10 cellular contexts compared by ENCODE assay signal in the genomic region with DNA sequence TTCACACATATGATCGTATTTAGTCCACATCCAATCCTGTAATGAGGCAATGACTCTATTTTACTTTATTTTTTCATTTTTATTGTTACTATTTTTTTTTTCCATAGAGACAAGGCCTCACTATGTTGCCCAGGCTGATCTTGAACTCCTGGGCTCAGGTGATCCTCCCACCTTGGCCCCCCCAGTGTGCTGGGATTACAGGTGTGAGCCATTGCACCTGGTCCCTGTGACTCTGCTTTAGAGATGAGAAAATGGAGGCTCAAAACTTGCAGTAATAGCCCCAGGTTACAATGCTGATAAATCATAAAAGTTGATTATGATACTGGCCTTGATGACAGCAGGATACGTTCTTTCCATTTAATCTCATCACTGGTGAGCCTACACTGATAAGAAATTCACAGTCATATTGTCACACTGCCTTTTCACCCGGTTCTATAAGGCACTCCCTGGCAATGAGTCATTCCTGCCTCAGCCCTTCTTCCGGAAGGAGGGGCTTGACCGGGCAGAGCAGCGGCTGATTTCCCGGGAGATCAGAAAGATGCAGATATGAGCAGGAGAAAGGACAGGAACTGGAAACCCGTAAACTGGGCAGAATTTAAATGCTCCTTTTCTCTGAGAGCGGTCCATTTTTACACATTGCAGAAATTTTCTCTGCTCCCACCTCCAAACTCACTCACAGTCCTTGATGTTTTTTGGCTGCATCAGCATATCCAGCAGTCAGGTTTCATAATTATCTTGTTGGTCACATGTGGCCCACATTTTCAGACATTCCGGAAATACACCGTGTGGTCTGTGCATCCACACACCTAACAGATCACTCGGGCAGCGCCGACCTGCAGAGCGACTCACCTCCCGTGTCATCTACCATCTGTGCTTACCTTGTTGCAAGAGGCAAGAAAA.
DNase-seq lines count a peak whose midpoint lies in the region; ATAC-seq, FAIRE-seq and TF ChIP-seq lines count a peak whose summit lies in the region.
"Had no signal": no experiment of that assay in that cellular context is flagged by ENCODE, and none has a peak within 500 bp of the region (broad histone marks: within the 10 kb centered on the region; RNA-seq: fewer than 3 reads in every experiment).

No MANE protein-coding gene starts in this region.

- CTCF ChIA-PET in CD4-positive, alpha-beta T cell (lab: Charles Lee), result no interaction called here

- H3K4me3 Mint-ChIP-seq in CD4-positive, alpha-beta T cell, result no peak overlapping the region

- peaks cover 18 to 35% of the 10 kb centered on the region in 2 donors for H3K4me1 ChIP-seq in mucosa of rectum (ENCODE audit: control insufficient read depth in 2 of 2, insufficient read depth in 2 of 2, low read length in 2 of 2)

- H3K9me3 ChIP-seq in mucosa of rectum (ENCODE audit: control insufficient read depth in 2 of 2, low read length in 2 of 2), result no peaks in the 10 kb centered on the region
- H3K9me3 ChIP-seq in CD4-positive, alpha-beta T cell (ENCODE audit: control insufficient read depth, low read length), result no peaks in the 10 kb centered on the region

- H3K4me3 ChIP-seq in mucosa of rectum (ENCODE audit: low read length in 2 of 2), result peak overlapping the region; percentile 31 to 62
- H3K4me3 ChIP-seq: SK-N-MC had no signal

- POLR2A ChIA-PET in CD4-positive, alpha-beta T cell (lab: Charles Lee), result no interaction called here

- no peaks in the 10 kb centered on the region for H3K36me3 ChIP-seq in mucosa of rectum (ENCODE audit: control insufficient read depth in 2 of 2, insufficient read depth in 2 of 2, low read length in 2 of 2)

- no peaks in the 10 kb centered on the region for H3K36me3 Mint-ChIP-seq in CD4-positive, alpha-beta T cell (ENCODE audit: low read depth)

- ATAC-seq in CD4-positive, alpha-beta T cell (ENCODE audit: poor library complexity), result no peak
- no peak for ATAC-seq in HG03159 (IDR thresholded peaks at IDR 0.05; ENCODE audit: unreplicated experiment)

- H3K9me3 Mint-ChIP-seq in CD4-positive, alpha-beta T cell, result peaks cover 2% of the 10 kb centered on the region

- peak; percentile 83 for DNase-seq in EH (ENCODE audit: low read depth)
- DNase-seq in NCI-H226, result peak; percentile 88
- DNase-seq in NOMO-1 treated with DMSO at 0.1 percent for 48 hours (lab: John Stamatoyannopoulos, UW; ENCODE audit: unreplicated experiment), result no peak
- DNase-seq in CD4-positive, alpha-beta T cell, result no peak
- DNase-seq in GM12891 (ENCODE audit: insufficient read length, low spot score), result no peak
- DNase-seq: stimulated activated naive CD4-positive, alpha-beta T cell had no signal

- no peak for TF ChIP-seq CTCF in CD4-positive, alpha-beta T cell (IDR thresholded peaks at IDR 0.05)

- intact Hi-C loops in CD4-positive, alpha-beta T cell (cut with DNase I, micrococcal nuclease), result no loop called here

- no peaks in the 10 kb centered on the region for H3K4me1 Mint-ChIP-seq in CD4-positive, alpha-beta T cell (ENCODE audit: low read depth)

- H3K27me3 Mint-ChIP-seq in CD4-positive, alpha-beta T cell, result no peaks in the 10 kb centered on the region

- H3K27ac Mint-ChIP-seq in CD4-positive, alpha-beta T cell, result no peak overlapping the region

- peak overlapping the region; percentile 91 to 92 for H3K27ac ChIP-seq in mucosa of rectum (ENCODE audit: low read depth in 2 of 2, low read length in 2 of 2)
- no peak overlapping the region for H3K27ac ChIP-seq in CD4-positive, alpha-beta T cell (ENCODE audit: low read depth, low read length)
- H3K27ac ChIP-seq: SK-N-MC had no signal

- peak; percentile 91 for FAIRE-seq in colon (lab: Jason Lieb, UNC)
- no peak for FAIRE-seq in GM12891 (lab: Jason Lieb, UNC)

- no peaks in the 10 kb centered on the region for H3K27me3 ChIP-seq in mucosa of rectum (ENCODE audit: control insufficient read depth in 2 of 2, insufficient read depth in 2 of 2, low read length in 2 of 2)
- H3K27me3 ChIP-seq in CD4-positive, alpha-beta T cell (ENCODE audit: control insufficient read depth, insufficient read depth, low read length), result no peaks in the 10 kb centered on the region

- peak overlapping the region; percentile 56 to 62 for H3K9ac ChIP-seq in mucosa of rectum (ENCODE audit: low read depth in 1 of 2, low read length in 2 of 2)

- TF ChIP-seq POLR2A in GM12891 (IDR thresholded peaks at IDR 0.05; ENCODE audit: low read depth, low read length), result no peak

TF ChIP-seq in GM12891, 5 proteins besides CTCF, POLR2A, EP300 and RAD21:
- TF ChIP-seq TAF1 (IDR thresholded peaks at IDR 0.05; ENCODE audit: low read depth, low read length), result no peak
- no peak for TF ChIP-seq PAX5 (IDR thresholded peaks at IDR 0.05; ENCODE audit: insufficient read depth, low read length, severe bottlenecking)
- TF ChIP-seq POLR2AphosphoS5 (IDR thresholded peaks at IDR 0.05; ENCODE audit: low read depth, low read length), result no peak
- TF ChIP-seq SPI1 (IDR thresholded peaks at IDR 0.05; ENCODE audit: low read depth, low read length), result no peak
- no peak for TF ChIP-seq POU2F2 (IDR thresholded peaks at IDR 0.05; ENCODE audit: low read depth, low read length)

Comparison
In these comparisons a context has a peak if more than half of its experiments do, and no peak if none do; other contexts are left out.
1. DNase-seq: peak in EH (single experiment) and NCI-H226 (single experiment); none in NOMO-1 treated with DMSO at 0.1 percent for 48 hours (single experiment), CD4-positive, alpha-beta T cell (0 of 10) and GM12891 (single experiment).